Comparison of ENCODE assay signal across 1 cellular context in genomic region chrX:135521405-135522131, GRCh38.
TF ChIP-seq lines count a peak whose summit lies in the region.

No MANE protein-coding gene starts in this region.

TF ChIP-seq in GM12878, 131 proteins besides CTCF, POLR2A, EP300 and RAD21 (continued from another document):
- TF ChIP-seq, protein P1, sequence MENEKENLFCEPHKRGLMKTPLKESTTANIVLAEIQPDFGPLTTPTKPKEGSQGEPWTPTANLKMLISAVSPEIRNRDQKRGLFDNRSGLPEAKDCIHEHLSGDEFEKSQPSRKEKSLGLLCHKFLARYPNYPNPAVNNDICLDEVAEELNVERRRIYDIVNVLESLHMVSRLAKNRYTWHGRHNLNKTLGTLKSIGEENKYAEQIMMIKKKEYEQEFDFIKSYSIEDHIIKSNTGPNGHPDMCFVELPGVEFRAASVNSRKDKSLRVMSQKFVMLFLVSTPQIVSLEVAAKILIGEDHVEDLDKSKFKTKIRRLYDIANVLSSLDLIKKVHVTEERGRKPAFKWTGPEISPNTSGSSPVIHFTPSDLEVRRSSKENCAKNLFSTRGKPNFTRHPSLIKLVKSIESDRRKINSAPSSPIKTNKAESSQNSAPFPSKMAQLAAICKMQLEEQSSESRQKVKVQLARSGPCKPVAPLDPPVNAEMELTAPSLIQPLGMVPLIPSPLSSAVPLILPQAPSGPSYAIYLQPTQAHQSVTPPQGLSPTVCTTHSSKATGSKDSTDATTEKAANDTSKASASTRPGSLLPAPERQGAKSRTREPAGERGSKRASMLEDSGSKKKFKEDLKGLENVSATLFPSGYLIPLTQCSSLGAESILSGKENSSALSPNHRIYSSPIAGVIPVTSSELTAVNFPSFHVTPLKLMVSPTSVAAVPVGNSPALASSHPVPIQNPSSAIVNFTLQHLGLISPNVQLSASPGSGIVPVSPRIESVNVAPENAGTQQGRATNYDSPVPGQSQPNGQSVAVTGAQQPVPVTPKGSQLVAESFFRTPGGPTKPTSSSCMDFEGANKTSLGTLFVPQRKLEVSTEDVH (IDR thresholded peaks at IDR 0.05; ENCODE audit: low read depth, partially characterized antibody), result no peak
- TF ChIP-seq FOXM1 (IDR thresholded peaks at IDR 0.05; ENCODE audit: low read depth, low read length) (peak; percentile 50; the same call in 1 of the 2 replicates), MEF2B (IDR thresholded peaks at IDR 0.05; ENCODE audit: partially characterized antibody, poor library complexity, severe bottlenecking) (no peak), KDM1A (IDR thresholded peaks at IDR 0.05; ENCODE audit: borderline replicate concordance) (no peak), KLF5 (IDR thresholded peaks at IDR 0.05; ENCODE audit: partially characterized antibody) (no peak), MXI1 (IDR thresholded peaks at IDR 0.05; ENCODE audit: low read depth, low read length) (peak; percentile 64), YY1 (IDR thresholded peaks at IDR 0.05; ENCODE audit: low read depth, low read length) (peak; percentile 91), IKZF2 (IDR thresholded peaks at IDR 0.05) (peak in 1 of 2 experiments; percentile 41; a peak in 2 of 4 replicates), IKZF1 (conservative IDR thresholded peaks at IDR 0.05) (no peak; the same call in none of the 2 replicates), SUZ12 (IDR thresholded peaks at IDR 0.05; ENCODE audit: unreplicated experiment) (no peak), PAX5 (IDR thresholded peaks at IDR 0.05; ENCODE audit: borderline replicate concordance, low read depth, low read length) (no peak), NKRF (conservative IDR thresholded peaks at IDR 0.05) (no peak), MLLT1 (IDR thresholded peaks at IDR 0.05) (no peak), CHD4 (IDR thresholded peaks at IDR 0.05) (no peak), TCF3 (IDR thresholded peaks at IDR 0.05; ENCODE audit: borderline replicate concordance, insufficient read depth, low read depth, low read length) (no peak), PML (IDR thresholded peaks at IDR 0.05; ENCODE audit: low read length) (0 out of 2 replicates have a peak, but pooled peaks have one; percentile 27), POLR2AphosphoS5 (IDR thresholded peaks at IDR 0.05; ENCODE audit: low read length) (peak; percentile 48; the same call in 1 of the 2 replicates), ZNF622 (IDR thresholded peaks at IDR 0.05) (no peak), ETV6 (conservative IDR thresholded peaks at IDR 0.05 in 1 of 2, IDR thresholded peaks at IDR 0.05 in 1 of 2; ENCODE audit: borderline replicate concordance in 1 of 2, low read depth in 1 of 2) (no peak), SIX5 (IDR thresholded peaks at IDR 0.05; ENCODE audit: low read depth, low read length, severe bottlenecking) (no peak), MTA3 (IDR thresholded peaks at IDR 0.05; ENCODE audit: borderline replicate concordance, low read length) (no peak), NBN (IDR thresholded peaks at IDR 0.05) (peak; percentile 61; the same call in 1 of the 2 replicates), GABPA (IDR thresholded peaks at IDR 0.05; ENCODE audit: low read depth) (0 out of 2 replicates have a peak, but pooled peaks have one; percentile 13), IRF3 (IDR thresholded peaks at IDR 0.05) (no peak), CREM (IDR thresholded peaks at IDR 0.05; ENCODE audit: low read depth) (peak; percentile 41; the same call in 1 of the 2 replicates), ZNF207 (IDR thresholded peaks at IDR 0.05; ENCODE audit: borderline replicate concordance) (no peak), E2F4 (IDR thresholded peaks at IDR 0.05; ENCODE audit: low read depth, low read length) (no peak), ZBTB40 (IDR thresholded peaks at IDR 0.05; ENCODE audit: borderline replicate concordance) (0 out of 2 replicates have a peak, but pooled peaks have one; percentile 11), EZH2 (IDR thresholded peaks at IDR 0.05; ENCODE audit: borderline replicate concordance, control insufficient read depth, low read depth, low read length) (no peak)
- TF ChIP-seq, protein P2, sequence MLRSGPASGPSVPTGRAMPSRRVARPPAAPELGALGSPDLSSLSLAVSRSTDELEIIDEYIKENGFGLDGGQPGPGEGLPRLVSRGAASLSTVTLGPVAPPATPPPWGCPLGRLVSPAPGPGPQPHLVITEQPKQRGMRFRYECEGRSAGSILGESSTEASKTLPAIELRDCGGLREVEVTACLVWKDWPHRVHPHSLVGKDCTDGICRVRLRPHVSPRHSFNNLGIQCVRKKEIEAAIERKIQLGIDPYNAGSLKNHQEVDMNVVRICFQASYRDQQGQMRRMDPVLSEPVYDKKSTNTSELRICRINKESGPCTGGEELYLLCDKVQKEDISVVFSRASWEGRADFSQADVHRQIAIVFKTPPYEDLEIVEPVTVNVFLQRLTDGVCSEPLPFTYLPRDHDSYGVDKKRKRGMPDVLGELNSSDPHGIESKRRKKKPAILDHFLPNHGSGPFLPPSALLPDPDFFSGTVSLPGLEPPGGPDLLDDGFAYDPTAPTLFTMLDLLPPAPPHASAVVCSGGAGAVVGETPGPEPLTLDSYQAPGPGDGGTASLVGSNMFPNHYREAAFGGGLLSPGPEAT (IDR thresholded peaks at IDR 0.05; ENCODE audit: low read depth), result peak; percentile 30; the same call in 1 of the 2 replicates
- TF ChIP-seq, protein P3, sequence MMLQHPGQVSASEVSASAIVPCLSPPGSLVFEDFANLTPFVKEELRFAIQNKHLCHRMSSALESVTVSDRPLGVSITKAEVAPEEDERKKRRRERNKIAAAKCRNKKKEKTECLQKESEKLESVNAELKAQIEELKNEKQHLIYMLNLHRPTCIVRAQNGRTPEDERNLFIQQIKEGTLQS (IDR thresholded peaks at IDR 0.05; ENCODE audit: borderline replicate concordance, extremely low read depth, low read depth, low read length), result no peak
- TF ChIP-seq, protein P4, sequence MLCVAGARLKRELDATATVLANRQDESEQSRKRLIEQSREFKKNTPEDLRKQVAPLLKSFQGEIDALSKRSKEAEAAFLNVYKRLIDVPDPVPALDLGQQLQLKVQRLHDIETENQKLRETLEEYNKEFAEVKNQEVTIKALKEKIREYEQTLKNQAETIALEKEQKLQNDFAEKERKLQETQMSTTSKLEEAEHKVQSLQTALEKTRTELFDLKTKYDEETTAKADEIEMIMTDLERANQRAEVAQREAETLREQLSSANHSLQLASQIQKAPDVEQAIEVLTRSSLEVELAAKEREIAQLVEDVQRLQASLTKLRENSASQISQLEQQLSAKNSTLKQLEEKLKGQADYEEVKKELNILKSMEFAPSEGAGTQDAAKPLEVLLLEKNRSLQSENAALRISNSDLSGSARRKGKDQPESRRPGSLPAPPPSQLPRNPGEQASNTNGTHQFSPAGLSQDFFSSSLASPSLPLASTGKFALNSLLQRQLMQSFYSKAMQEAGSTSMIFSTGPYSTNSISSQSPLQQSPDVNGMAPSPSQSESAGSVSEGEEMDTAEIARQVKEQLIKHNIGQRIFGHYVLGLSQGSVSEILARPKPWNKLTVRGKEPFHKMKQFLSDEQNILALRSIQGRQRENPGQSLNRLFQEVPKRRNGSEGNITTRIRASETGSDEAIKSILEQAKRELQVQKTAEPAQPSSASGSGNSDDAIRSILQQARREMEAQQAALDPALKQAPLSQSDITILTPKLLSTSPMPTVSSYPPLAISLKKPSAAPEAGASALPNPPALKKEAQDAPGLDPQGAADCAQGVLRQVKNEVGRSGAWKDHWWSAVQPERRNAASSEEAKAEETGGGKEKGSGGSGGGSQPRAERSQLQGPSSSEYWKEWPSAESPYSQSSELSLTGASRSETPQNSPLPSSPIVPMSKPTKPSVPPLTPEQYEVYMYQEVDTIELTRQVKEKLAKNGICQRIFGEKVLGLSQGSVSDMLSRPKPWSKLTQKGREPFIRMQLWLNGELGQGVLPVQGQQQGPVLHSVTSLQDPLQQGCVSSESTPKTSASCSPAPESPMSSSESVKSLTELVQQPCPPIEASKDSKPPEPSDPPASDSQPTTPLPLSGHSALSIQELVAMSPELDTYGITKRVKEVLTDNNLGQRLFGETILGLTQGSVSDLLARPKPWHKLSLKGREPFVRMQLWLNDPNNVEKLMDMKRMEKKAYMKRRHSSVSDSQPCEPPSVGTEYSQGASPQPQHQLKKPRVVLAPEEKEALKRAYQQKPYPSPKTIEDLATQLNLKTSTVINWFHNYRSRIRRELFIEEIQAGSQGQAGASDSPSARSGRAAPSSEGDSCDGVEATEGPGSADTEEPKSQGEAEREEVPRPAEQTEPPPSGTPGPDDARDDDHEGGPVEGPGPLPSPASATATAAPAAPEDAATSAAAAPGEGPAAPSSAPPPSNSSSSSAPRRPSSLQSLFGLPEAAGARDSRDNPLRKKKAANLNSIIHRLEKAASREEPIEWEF (IDR thresholded peaks at IDR 0.05; ENCODE audit: insufficient replicate concordance, low read depth, low read length), result no peak
